In the genomic region with DNA sequence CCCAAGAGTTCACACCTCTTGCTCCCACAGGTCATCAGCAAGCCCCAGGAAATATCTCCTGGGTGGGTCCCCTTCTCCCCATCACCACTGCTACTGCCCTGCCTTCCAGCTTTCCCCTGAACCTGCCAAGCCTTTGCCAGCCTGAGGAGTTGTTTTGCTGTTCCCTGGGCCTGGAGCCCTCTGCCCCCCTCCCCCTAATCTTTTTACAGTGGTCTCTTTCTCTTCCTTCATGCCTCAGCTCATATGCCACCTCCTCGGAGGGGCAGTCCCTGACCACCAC, we compare ENCODE assay signal across 17 cellular contexts. TPM values are rescaled to one million over a fixed set of nuclear protein-coding genes. Genes with fewer than 3 reads are reported as not detected.
DNase-seq lines count a peak whose midpoint lies in the region; ATAC-seq and TF ChIP-seq lines count a peak whose summit lies in the region.
"Had no signal": no experiment of that assay in that cellular context is flagged by ENCODE, and none has a peak within 500 bp of the region (broad histone marks: within the 10 kb centered on the region; RNA-seq: fewer than 3 reads in every experiment).

No MANE protein-coding gene starts in this region.

- intact Hi-C loops in activated CD4-positive, alpha-beta memory T cell treated with anti-CD3 and anti-CD28 coated beads for 36 hours (cut with micrococcal nuclease) = no loop called here

- no peak overlapping the region for H3K4me3 ChIP-seq in BLaER1
- no peak overlapping the region for H3K4me3 ChIP-seq in CD4-positive, CD25-positive, alpha-beta regulatory T cell (ENCODE audit: low read depth, low read length)

- H3K4me2 ChIP-seq in BLaER1 = peak overlapping the region; percentile 64

- no peak for DNase-seq in CD4-positive, CD25-positive, alpha-beta regulatory T cell
- no peak for DNase-seq in central memory CD8-positive, alpha-beta T cell (ENCODE audit: low spot score in 2 of 2)
- no peak for DNase-seq in nephron progenitor cell
- DNase-seq in activated CD4-positive, alpha-beta memory T cell treated with anti-CD3 and anti-CD28 coated beads for 36 hours = no peak
- no peak for DNase-seq in COLO829 (ENCODE audit: low spot score)
- no peak for DNase-seq in activated naive CD8-positive, alpha-beta T cell treated with anti-CD3 and anti-CD28 coated beads for 36 hours
- DNase-seq: Calu3, DND-41, GDM1, Kasumi-1, NCI-H1105 treated with DMSO at 0.1 percent for 48 hours, NCI-H187, NCI-H774, SHP77 treated with DMSO at 0.1 percent for 48 hours had no signal

- ATAC-seq in CD4-positive, CD25-positive, alpha-beta regulatory T cell (ENCODE audit: low read depth in 2 of 2) = no peak
- no peak for ATAC-seq in central memory CD8-positive, alpha-beta T cell (replicated peaks; ENCODE audit: extremely low read depth, poor library complexity, severe bottlenecking)

- H3K27me3 ChIP-seq in BLaER1 = no peaks in the 10 kb centered on the region
- H3K27me3 ChIP-seq in CD4-positive, CD25-positive, alpha-beta regulatory T cell (ENCODE audit: control insufficient read depth, insufficient read depth, low read length) = no peaks in the 10 kb centered on the region

- POLR2A ChIA-PET in activated CD4-positive, alpha-beta memory T cell treated with anti-CD3 and anti-CD28 coated beads for 36 hours (lab: Charles Lee) = no interaction called here

- no peak overlapping the region for H3K9ac ChIP-seq in BLaER1

- H3K4me1 Mint-ChIP-seq in CD4-positive, CD25-positive, alpha-beta regulatory T cell = peaks cover 2 to 36% (median 15%) of the 10 kb centered on the region in 4 donors
- H3K4me1 Mint-ChIP-seq in central memory CD8-positive, alpha-beta T cell = peaks cover 34% of the 10 kb centered on the region
- peaks cover 52% of the 10 kb centered on the region for H3K4me1 Mint-ChIP-seq in nephron progenitor cell
- H3K4me1 Mint-ChIP-seq in activated CD4-positive, alpha-beta memory T cell treated with anti-CD3 and anti-CD28 coated beads for 36 hours (ENCODE audit: low read depth) = peaks cover 17% of the 10 kb centered on the region
- H3K4me1 Mint-ChIP-seq in activated naive CD8-positive, alpha-beta T cell treated with anti-CD3 and anti-CD28 coated beads for 36 hours = peaks cover 38% of the 10 kb centered on the region

- no peak for TF ChIP-seq CTCF in nephron progenitor cell (IDR thresholded peaks at IDR 0.05)

- no peaks in the 10 kb centered on the region for H3K27me3 Mint-ChIP-seq in CD4-positive, CD25-positive, alpha-beta regulatory T cell
- H3K27me3 Mint-ChIP-seq in central memory CD8-positive, alpha-beta T cell = no peaks in the 10 kb centered on the region
- peaks cover 36% of the 10 kb centered on the region for H3K27me3 Mint-ChIP-seq in nephron progenitor cell (ENCODE audit: low read depth, poor library complexity)
- no peaks in the 10 kb centered on the region for H3K27me3 Mint-ChIP-seq in activated CD4-positive, alpha-beta memory T cell treated with anti-CD3 and anti-CD28 coated beads for 36 hours
- H3K27me3 Mint-ChIP-seq in activated naive CD8-positive, alpha-beta T cell treated with anti-CD3 and anti-CD28 coated beads for 36 hours = no peaks in the 10 kb centered on the region

- peak overlapping the region in 2 of 3 donors; percentile 3 to 47 for H3K27ac Mint-ChIP-seq in CD4-positive, CD25-positive, alpha-beta regulatory T cell
- peak overlapping the region; percentile 3 for H3K27ac Mint-ChIP-seq in central memory CD8-positive, alpha-beta T cell (ENCODE audit: low read depth)
- H3K27ac Mint-ChIP-seq in nephron progenitor cell = no peak overlapping the region
- H3K27ac Mint-ChIP-seq in activated CD4-positive, alpha-beta memory T cell treated with anti-CD3 and anti-CD28 coated beads for 36 hours = no peak overlapping the region
- H3K27ac Mint-ChIP-seq in activated naive CD8-positive, alpha-beta T cell treated with anti-CD3 and anti-CD28 coated beads for 36 hours = no peak overlapping the region

- H3K36me3 Mint-ChIP-seq in CD4-positive, CD25-positive, alpha-beta regulatory T cell = no peaks in the 10 kb centered on the region
- H3K36me3 Mint-ChIP-seq in central memory CD8-positive, alpha-beta T cell (ENCODE audit: insufficient read depth) = peaks cover 2% of the 10 kb centered on the region
- H3K36me3 Mint-ChIP-seq in nephron progenitor cell (ENCODE audit: low read depth) = no peaks in the 10 kb centered on the region
- no peaks in the 10 kb centered on the region for H3K36me3 Mint-ChIP-seq in activated CD4-positive, alpha-beta memory T cell treated with anti-CD3 and anti-CD28 coated beads for 36 hours
- no peaks in the 10 kb centered on the region for H3K36me3 Mint-ChIP-seq in activated naive CD8-positive, alpha-beta T cell treated with anti-CD3 and anti-CD28 coated beads for 36 hours

- H3K4me3 Mint-ChIP-seq in CD4-positive, CD25-positive, alpha-beta regulatory T cell = peak overlapping the region in 3 of 4 donors; percentile 20 to 62 (median 43)
- no peak overlapping the region for H3K4me3 Mint-ChIP-seq in central memory CD8-positive, alpha-beta T cell
- H3K4me3 Mint-ChIP-seq in nephron progenitor cell = peak overlapping the region; percentile 65
- H3K4me3 Mint-ChIP-seq in activated CD4-positive, alpha-beta memory T cell treated with anti-CD3 and anti-CD28 coated beads for 36 hours = no peak overlapping the region
- no peak overlapping the region for H3K4me3 Mint-ChIP-seq in activated naive CD8-positive, alpha-beta T cell treated with anti-CD3 and anti-CD28 coated beads for 36 hours

- H4K20me1 ChIP-seq in BLaER1 = no peaks in the 10 kb centered on the region

- H3K36me3 ChIP-seq in BLaER1 = no peaks in the 10 kb centered on the region
- no peaks in the 10 kb centered on the region for H3K36me3 ChIP-seq in CD4-positive, CD25-positive, alpha-beta regulatory T cell (ENCODE audit: control insufficient read depth, insufficient read depth, low read length)

- H3K27ac ChIP-seq in BLaER1 = peak overlapping the region; percentile 31; the same call in 1 of the 2 replicates
- H3K27ac ChIP-seq in CD4-positive, CD25-positive, alpha-beta regulatory T cell (ENCODE audit: insufficient read depth, low read length, poor library complexity, severe bottlenecking) = no peak overlapping the region

- H3K9me3 Mint-ChIP-seq in CD4-positive, CD25-positive, alpha-beta regulatory T cell = no peaks in the 10 kb centered on the region
- H3K9me3 Mint-ChIP-seq in central memory CD8-positive, alpha-beta T cell = no peaks in the 10 kb centered on the region
- no peaks in the 10 kb centered on the region for H3K9me3 Mint-ChIP-seq in nephron progenitor cell
- no peaks in the 10 kb centered on the region for H3K9me3 Mint-ChIP-seq in activated CD4-positive, alpha-beta memory T cell treated with anti-CD3 and anti-CD28 coated beads for 36 hours
- H3K9me3 Mint-ChIP-seq in activated naive CD8-positive, alpha-beta T cell treated with anti-CD3 and anti-CD28 coated beads for 36 hours = no peaks in the 10 kb centered on the region

- CTCF ChIA-PET in activated CD4-positive, alpha-beta memory T cell treated with anti-CD3 and anti-CD28 coated beads for 36 hours (lab: Charles Lee) = interaction anchor here (0.9 to 3.5 kb wide), 4 partner anchors 20 to 401 kb away, joined by 3 to 22 read pairs (median 4); no protein-coding TSS in a partner anchor

- no peaks in the 10 kb centered on the region for H3K9me3 ChIP-seq in BLaER1
- H3K9me3 ChIP-seq in CD4-positive, CD25-positive, alpha-beta regulatory T cell (ENCODE audit: control insufficient read depth in 2 of 2, low read length in 2 of 2) = no peaks in the 10 kb centered on the region

- peaks cover 77% of the 10 kb centered on the region for H3K4me1 ChIP-seq in BLaER1
- H3K4me1 ChIP-seq in CD4-positive, CD25-positive, alpha-beta regulatory T cell (ENCODE audit: control insufficient read depth, insufficient read depth, low read length, poor library complexity, severe bottlenecking) = peaks cover 20% of the 10 kb centered on the region

RNA-seq across cellular contexts. Expression of a gene that starts 18.9 kb away (rescaled TPM):
- total RNA-seq in CD4-positive, CD25-positive, alpha-beta regulatory T cell = 0.84 TPM
- under 1 TPM in 3 of 4 donors, not detected in 1; 0.12 to 0.22 (median 0.14) TPM for polyA plus RNA-seq in CD4-positive, CD25-positive, alpha-beta regulatory T cell
- under 1 TPM; 0.29 to 0.38 TPM for total RNA-seq in activated CD4-positive, alpha-beta memory T cell treated with anti-CD3 and anti-CD28 coated beads for 36 hours
- total RNA-seq in activated naive CD8-positive, alpha-beta T cell treated with anti-CD3 and anti-CD28 coated beads for 36 hours = under 1 TPM; 0.06 to 0.16 TPM

RNA-seq across cellular contexts. Expression of a gene that starts 44.3 kb away (rescaled TPM):
- not detected for total RNA-seq in CD4-positive, CD25-positive, alpha-beta regulatory T cell
- polyA plus RNA-seq in CD4-positive, CD25-positive, alpha-beta regulatory T cell = not detected
- not detected for total RNA-seq in activated CD4-positive, alpha-beta memory T cell treated with anti-CD3 and anti-CD28 coated beads for 36 hours
- total RNA-seq in activated naive CD8-positive, alpha-beta T cell treated with anti-CD3 and anti-CD28 coated beads for 36 hours = not detected
- total RNA-seq: NCI-H460 had no signal
- polyA plus RNA-seq: BJ had no signal

Comparison
In these comparisons a context has a peak if more than half of its experiments do, and no peak if none do; other contexts are left out.
1. H3K27ac Mint-ChIP-seq: peak in CD4-positive, CD25-positive, alpha-beta regulatory T cell (2 of 3) and central memory CD8-positive, alpha-beta T cell (single experiment); none in nephron progenitor cell (single experiment), activated CD4-positive, alpha-beta memory T cell treated with anti-CD3 and anti-CD28 coated beads for 36 hours (single experiment) and activated naive CD8-positive, alpha-beta T cell treated with anti-CD3 and anti-CD28 coated beads for 36 hours (single experiment).
2. H3K4me3 Mint-ChIP-seq: peak in CD4-positive, CD25-positive, alpha-beta regulatory T cell (3 of 4) and nephron progenitor cell (single experiment); none in central memory CD8-positive, alpha-beta T cell (single experiment), activated CD4-positive, alpha-beta memory T cell treated with anti-CD3 and anti-CD28 coated beads for 36 hours (single experiment) and activated naive CD8-positive, alpha-beta T cell treated with anti-CD3 and anti-CD28 coated beads for 36 hours (single experiment).